7 cellular contexts compared by ENCODE assay signal in genomic region chr11:6258571-6258998, GRCh38. TPM values are rescaled to one million over a fixed set of nuclear protein-coding genes. Genes with fewer than 3 reads are reported as not detected.
A peak's percentile ranks its signal among the peaks of the same experiment; 100 is the strongest.
DNase-seq lines count a peak whose midpoint lies in the region; FAIRE-seq and TF ChIP-seq lines count a peak whose summit lies in the region.
"Had no signal": no experiment of that assay in that cellular context is flagged by ENCODE, and none has a peak within 500 bp of the region (broad histone marks: within the 10 kb centered on the region; RNA-seq: fewer than 3 reads in every experiment).

No MANE protein-coding gene starts in this region.

- H3K9me3 Mint-ChIP-seq in astrocyte (ENCODE audit: unreplicated experiment) = no peaks in the 10 kb centered on the region
- H3K9me3 Mint-ChIP-seq in nephron = no peaks in the 10 kb centered on the region

- H3K27ac Mint-ChIP-seq in astrocyte (ENCODE audit: unreplicated experiment) (no peak overlapping the region), nephron (no peak overlapping the region)

- H3K27me3 ChIP-seq in astrocyte (ENCODE audit: insufficient read depth, low read length) = peaks cover 62% of the 10 kb centered on the region

- no peak overlapping the region for H3K27ac ChIP-seq in astrocyte (ENCODE audit: low read depth, low read length)
- H3K27ac ChIP-seq: epithelial cell of prostate had no signal

- H3K9ac ChIP-seq in astrocyte (ENCODE audit: low read length) = no peak overlapping the region

- H3K4me1 Mint-ChIP-seq in astrocyte (ENCODE audit: low read depth, unreplicated experiment) (peaks cover 3% of the 10 kb centered on the region), nephron (no peaks in the 10 kb centered on the region)

- H3K4me3 Mint-ChIP-seq in astrocyte (ENCODE audit: unreplicated experiment) (peak overlapping the region; percentile 73), nephron (peak overlapping the region; percentile 71 to 80 (median 77))

- TF ChIP-seq POLR2A in GM12892 (IDR thresholded peaks at IDR 0.05; ENCODE audit: low read depth, low read length) = no peak

- H3K27me3 Mint-ChIP-seq in astrocyte (ENCODE audit: low read depth, unreplicated experiment) (peaks cover 5% of the 10 kb centered on the region), nephron (ENCODE audit: low read depth) (no peaks in the 10 kb centered on the region)

- H3K36me3 Mint-ChIP-seq in astrocyte (ENCODE audit: low read depth, unreplicated experiment) (no peaks in the 10 kb centered on the region), nephron (ENCODE audit: low read depth) (no peaks in the 10 kb centered on the region)

- H3K79me2 ChIP-seq in astrocyte (ENCODE audit: insufficient read depth, low read length) = no peaks in the 10 kb centered on the region

- FAIRE-seq in astrocyte (lab: Jason Lieb, UNC) (no peak), GM12892 (lab: Jason Lieb, UNC) (no peak)

- DNase-seq in DMS53 (lab: John Stamatoyannopoulos, UW) (peak; percentile 71), astrocyte (ENCODE audit: low read depth) (no peak), NCI-H226 (no peak), GM12892 (ENCODE audit: insufficient read length) (no peak), glomerular visceral epithelial cell (ENCODE audit: extremely low spot score) (no peak)

- no peaks in the 10 kb centered on the region for H4K20me1 ChIP-seq in astrocyte (ENCODE audit: insufficient read depth, low read length)

- no peaks in the 10 kb centered on the region for H3K9me3 ChIP-seq in astrocyte (ENCODE audit: insufficient read depth, low read depth, low read length)

- H2AFZ ChIP-seq in astrocyte (ENCODE audit: low read depth, low read length) = peak overlapping the region; percentile 32

- H3K36me3 ChIP-seq in astrocyte (ENCODE audit: insufficient read depth, low read length) = no peaks in the 10 kb centered on the region

- no peak for TF ChIP-seq CTCF in astrocyte (IDR thresholded peaks at IDR 0.05; ENCODE audit: insufficient read depth, low read depth, low read length)
- TF ChIP-seq CTCF in nephron (IDR thresholded peaks at IDR 0.05; ENCODE audit: unreplicated experiment in 3 of 3) = no peak

- H3K4me3 ChIP-seq in astrocyte (ENCODE audit: insufficient read depth, low read depth, low read length) = no peak overlapping the region

- H3K4me2 ChIP-seq in astrocyte (ENCODE audit: low read length) = peak overlapping the region; percentile 77

- H3K4me1 ChIP-seq in astrocyte (ENCODE audit: insufficient read depth, low read length) = peaks cover 5% of the 10 kb centered on the region

RNA-seq across cellular contexts. Expression of gene CCKBR, which starts 1.1 kb away (rescaled TPM):
- total RNA-seq in astrocyte = 1.8 and 7.6 TPM in 2 replicates
- not detected for polyA plus RNA-seq in GM12892 (2012; ENCODE audit: missing spikeins)

RNA-seq across cellular contexts. Expression of gene CNGA4, which starts 19.7 kb away (rescaled TPM):
- 0.16 and 0.31 TPM in 2 replicates for total RNA-seq in astrocyte
- polyA plus RNA-seq in GM12892 (2012; ENCODE audit: missing spikeins) = not detected

RNA-seq across cellular contexts. Expression of gene FHIP1B, which starts 24.1 kb away (rescaled TPM):
- 18.2 and 19.6 TPM in 2 replicates for total RNA-seq in astrocyte
- 10.2 TPM for polyA plus RNA-seq in GM12892 (2012; ENCODE audit: missing spikeins)

RNA-seq across cellular contexts. Expression of gene C11orf42, which starts 53.2 kb away (rescaled TPM):
- total RNA-seq in astrocyte = not detected in 2 replicates
- polyA plus RNA-seq in GM12892 (2012; ENCODE audit: missing spikeins) = not detected

RNA-seq across cellular contexts. Expression of gene OR52W1, which starts 59.6 kb away (rescaled TPM):
- total RNA-seq in astrocyte = not detected in 2 replicates
- polyA plus RNA-seq in GM12892 (2012; ENCODE audit: missing spikeins) = not detected
